ENCODE assay signal across 10 cellular contexts in genomic region chrX:16119353-16120220, GRCh38. TPM values are rescaled to one million over a fixed set of nuclear protein-coding genes. Genes with fewer than 3 reads are reported as not detected.
DNase-seq lines count a peak whose midpoint lies in the region; ATAC-seq and TF ChIP-seq lines count a peak whose summit lies in the region.
"Had no signal": no experiment of that assay in that cellular context is flagged by ENCODE, and none has a peak within 500 bp of the region (broad histone marks: within the 10 kb centered on the region; RNA-seq: fewer than 3 reads in every experiment).

No MANE protein-coding gene starts in this region.

- no peak overlapping the region for H3K4me3 ChIP-seq in H7 (ENCODE audit: insufficient read depth, low read depth, low read length)

- CTCF ChIA-PET in activated CD8-positive, alpha-beta T cell treated with anti-CD3 and anti-CD28 coated beads for 36 hours (lab: Charles Lee) = no interaction called here

- H3K27me3 ChIP-seq in H7 (ENCODE audit: control insufficient read depth, insufficient read depth, low read length) = no peaks in the 10 kb centered on the region

- peaks cover 3% of the 10 kb centered on the region for H3K36me3 Mint-ChIP-seq in activated CD8-positive, alpha-beta T cell treated with anti-CD3 and anti-CD28 coated beads for 36 hours (ENCODE audit: low read depth)

- no peak overlapping the region for H3K27ac Mint-ChIP-seq in activated CD8-positive, alpha-beta T cell treated with anti-CD3 and anti-CD28 coated beads for 36 hours

- ATAC-seq in GM21367 (IDR thresholded peaks at IDR 0.05; ENCODE audit: unreplicated experiment) = peak; percentile 77
- ATAC-seq in HG03280 (IDR thresholded peaks at IDR 0.05; ENCODE audit: unreplicated experiment) = peak; percentile 90
- ATAC-seq in activated CD8-positive, alpha-beta T cell treated with anti-CD3 and anti-CD28 coated beads for 36 hours = peak; percentile 72
- no peak for ATAC-seq in left ventricle myocardium superior

- H3K27me3 Mint-ChIP-seq in activated CD8-positive, alpha-beta T cell treated with anti-CD3 and anti-CD28 coated beads for 36 hours = peaks cover 14% of the 10 kb centered on the region

- peaks cover 21% of the 10 kb centered on the region for H3K4me1 Mint-ChIP-seq in activated CD8-positive, alpha-beta T cell treated with anti-CD3 and anti-CD28 coated beads for 36 hours (ENCODE audit: low read depth)

- peak; percentile 28 for DNase-seq in GM13976 (ENCODE audit: low spot score)
- no peak for DNase-seq in activated CD8-positive, alpha-beta T cell treated with anti-CD3 and anti-CD28 coated beads for 36 hours
- no peak for DNase-seq in H7
- no peak for DNase-seq in left ventricle myocardium superior
- no peak for DNase-seq in SKM-1 (lab: John Stamatoyannopoulos, UW; ENCODE audit: unreplicated experiment)
- DNase-seq in effector CD4-positive, alpha-beta T cell = no peak
- DNase-seq: NCI-H1048 had no signal

- H3K36me3 ChIP-seq in H7 (replicated peaks; ENCODE audit: control insufficient read depth, insufficient read depth, low read length) = no peaks in the 10 kb centered on the region

- TF ChIP-seq CTCF in GM13976 (IDR thresholded peaks at IDR 0.05; ENCODE audit: borderline replicate concordance, control extremely low read depth, extremely low read depth, insufficient read depth, missing control alignments) = no peak
- TF ChIP-seq CTCF in activated CD8-positive, alpha-beta T cell treated with anti-CD3 and anti-CD28 coated beads for 36 hours (IDR thresholded peaks at IDR 0.05) = no peak

- H3K9me3 Mint-ChIP-seq in activated CD8-positive, alpha-beta T cell treated with anti-CD3 and anti-CD28 coated beads for 36 hours = peaks cover 5% of the 10 kb centered on the region

- intact Hi-C loops in activated CD8-positive, alpha-beta T cell treated with anti-CD3 and anti-CD28 coated beads for 36 hours (cut with micrococcal nuclease) = no loop called here
- intact Hi-C loops in left ventricle myocardium superior (cut with micrococcal nuclease) = no loop called here

- in situ Hi-C loops in GM13976 (cut with MboI; ENCODE audit: low sequenced_read_pairs, unreplicated experiment) = no loop called here

- H3K4me3 Mint-ChIP-seq in activated CD8-positive, alpha-beta T cell treated with anti-CD3 and anti-CD28 coated beads for 36 hours = no peak overlapping the region

- POLR2A ChIA-PET in activated CD8-positive, alpha-beta T cell treated with anti-CD3 and anti-CD28 coated beads for 36 hours (lab: Charles Lee) = no interaction called here

RNA-seq across cellular contexts. Expression of gene GRPR, which starts 3.8 kb away (rescaled TPM):
- total RNA-seq in activated CD8-positive, alpha-beta T cell treated with anti-CD3 and anti-CD28 coated beads for 36 hours = not detected
- total RNA-seq in H7 (2014; rRNA removed; shearing (Covaris generic)) = 3.9 and 10.9 TPM in 2 replicates
- total RNA-seq in left ventricle myocardium superior = 0.22 TPM

RNA-seq across cellular contexts. Expression of gene MAGEB17, which starts 47.7 kb away (rescaled TPM):
- total RNA-seq in activated CD8-positive, alpha-beta T cell treated with anti-CD3 and anti-CD28 coated beads for 36 hours = not detected
- total RNA-seq in H7 (2014; rRNA removed; shearing (Covaris generic)) = 0.21 and 0.33 TPM in 2 replicates
- not detected for total RNA-seq in left ventricle myocardium superior
- total RNA-seq: cerebellum had no signal
